ENCODE assay signal across 8 cellular contexts in genomic region chr14:20305265-20306078, GRCh38. TPM values are rescaled to one million over a fixed set of nuclear protein-coding genes. Genes with fewer than 3 reads are reported as not detected.
DNase-seq lines count a peak whose midpoint lies in the region; ATAC-seq, FAIRE-seq and TF ChIP-seq lines count a peak whose summit lies in the region.

Gene TTC5 (minus strand): TSS chr14:20305951. CDS start chr14:20305937, 14 bp downstream.

- DNase-seq in GM12891 (ENCODE audit: insufficient read length, low spot score) = peak; percentile 63
- DNase-seq in NCI-H146 (lab: John Stamatoyannopoulos, UW) = peak; percentile 79
- DNase-seq in T-helper 1 cell = peak; percentile 71 to 88 (median 78)
- peak; percentile 85 for DNase-seq in amniotic epithelial cell (ENCODE audit: low read depth)
- DNase-seq in right atrium auricular region (ENCODE audit: low spot score) = peak; percentile 81
- peak; percentile 81 to 91 for DNase-seq in psoas muscle
- DNase-seq in urothelium cell line (ENCODE audit: low spot score) = peak; percentile 90

- peak within 1 kb of the TSS in 1 of 2 donors; percentile 42 for H3K27ac ChIP-seq in right atrium auricular region
- H3K27ac ChIP-seq in psoas muscle = peak within 1 kb of the TSS; percentile 56

- intact Hi-C loops in psoas muscle (cut with DNase I) = loop anchor here in 1 of 2 donors (1.0 kb wide), 1 partner anchor 306 kb away; no protein-coding TSS in a partner anchor

- TF ChIP-seq POLR2A in GM12891 (IDR thresholded peaks at IDR 0.05; ENCODE audit: low read depth, low read length) = peak; percentile 69

- peak; percentile 66 to 97 for TF ChIP-seq CTCF in right atrium auricular region (IDR thresholded peaks at IDR 0.05)
- TF ChIP-seq CTCF in psoas muscle (IDR thresholded peaks at IDR 0.05) = peak; percentile 85

- H3K4me3 ChIP-seq in right atrium auricular region = peak within 1 kb of the TSS; percentile 71 to 76
- peak within 1 kb of the TSS; percentile 90 for H3K4me3 ChIP-seq in psoas muscle

- WGBS in psoas muscle, 3 donors = 0 to 1% (median 1%) methylated on average over 27 of the region's 27 CpGs

- FAIRE-seq in GM12891 (lab: Jason Lieb, UNC) = peak; percentile 94
- FAIRE-seq in urothelium cell line (lab: Jason Lieb, UNC) = peak; percentile 59

- H3K27me3 ChIP-seq in right atrium auricular region (no peaks in the 10 kb centered on the region), psoas muscle (ENCODE audit: insufficient read depth in 3 of 3, low read length in 2 of 3) (no peaks in the 10 kb centered on the region)

- ATAC-seq in HG02870 (IDR thresholded peaks at IDR 0.05; ENCODE audit: unreplicated experiment) (peak; percentile 94), psoas muscle (peak; percentile 84 to 100 (median 98))

- H3K36me3 ChIP-seq in right atrium auricular region (peaks cover 15% of the 10 kb centered on the region), psoas muscle (ENCODE audit: insufficient read depth in 1 of 2, low read depth in 1 of 2) (peaks cover 3 to 14% of the 10 kb centered on the region in 2 donors)

- H3K9me3 ChIP-seq in right atrium auricular region = no peaks in the 10 kb centered on the region
- no peaks in the 10 kb centered on the region for H3K9me3 ChIP-seq in psoas muscle

- peaks cover 0 to 12% of the 10 kb centered on the region in 2 donors for H3K4me1 ChIP-seq in right atrium auricular region
- peaks cover 7% of the 10 kb centered on the region for H3K4me1 ChIP-seq in psoas muscle

TF ChIP-seq in GM12891, 5 proteins besides CTCF, POLR2A, EP300 and RAD21:
- TF ChIP-seq SPI1 (IDR thresholded peaks at IDR 0.05; ENCODE audit: low read depth, low read length) (no peak), POU2F2 (IDR thresholded peaks at IDR 0.05; ENCODE audit: low read depth, low read length) (peak; percentile 61; the same call in 1 of the 2 replicates), PAX5 (IDR thresholded peaks at IDR 0.05; ENCODE audit: insufficient read depth, low read length, severe bottlenecking) (no peak), POLR2AphosphoS5 (IDR thresholded peaks at IDR 0.05; ENCODE audit: low read depth, low read length) (peak; percentile 68; the same call in 1 of the 2 replicates), TAF1 (IDR thresholded peaks at IDR 0.05; ENCODE audit: low read depth, low read length) (peak; percentile 48; the same call in 1 of the 2 replicates)
TF ChIP-seq in GM12891: peak in this region for 3.

RNA-seq across cellular contexts. Expression of gene TTC5, which starts in this region (rescaled TPM):
- polyA plus RNA-seq in GM12891 (2012; ENCODE audit: low read depth, missing spikeins) = 6.1 TPM
- total RNA-seq in right atrium auricular region = 1 to 10 TPM; 4.3 to 7.7 TPM
- total RNA-seq in psoas muscle = 10 to 100 TPM in 1 of 4 donors, 1 to 10 TPM in 3; 4.2 to 10.4 (median 7.5) TPM
- polyA plus RNA-seq in psoas muscle = 1 to 10 TPM; 3.2 to 7.6 (median 3.5) TPM
